8 cellular contexts compared by ENCODE assay signal in genomic region chr3:58683001-58683845, GRCh38. TPM values are rescaled to one million over a fixed set of nuclear protein-coding genes. Genes with fewer than 3 reads are reported as not detected.
DNase-seq lines count a peak whose midpoint lies in the region; ATAC-seq and TF ChIP-seq lines count a peak whose summit lies in the region.

No MANE protein-coding gene starts in this region.

- ATAC-seq in GM21367 (IDR thresholded peaks at IDR 0.05; ENCODE audit: unreplicated experiment) (peak; percentile 49), left lobe of liver (no peak), GM21528 (IDR thresholded peaks at IDR 0.05; ENCODE audit: low FRiP score, unreplicated experiment) (no peak)

- no peak for TF ChIP-seq CTCF in fibroblast of mammary gland (conservative IDR thresholded peaks at IDR 0.05; ENCODE audit: control insufficient read depth, insufficient read depth, low read depth, low read length)

- H3K4me3 ChIP-seq in fibroblast of mammary gland (ENCODE audit: control insufficient read depth, low read depth, low read length): no peak overlapping the region

- peak; percentile 23 for DNase-seq in DMS 273 treated with DMSO at 0.1 percent for 48 hours (lab: John Stamatoyannopoulos, UW)
- DNase-seq in Kasumi-1 (lab: John Stamatoyannopoulos, UW): peak; percentile 36 to 46
- peak; percentile 48 for DNase-seq in fibroblast of mammary gland (ENCODE audit: low read depth)
- no peak for DNase-seq in NAMALWA (ENCODE audit: low spot score)
- no peak for DNase-seq in NCI-H187 treated with DMSO at 0.1 percent for 48 hours (lab: John Stamatoyannopoulos, UW)
- DNase-seq in left lobe of liver (ENCODE audit: low spot score): no peak

RNA-seq across cellular contexts. Expression of gene FAM3D, which starts 16.6 kb away (rescaled TPM):
- 0.13 TPM for total RNA-seq in left lobe of liver

Comparison
In these comparisons a context has a peak if more than half of its experiments do, and no peak if none do; other contexts are left out.
1. DNase-seq: peak in DMS 273 treated with DMSO at 0.1 percent for 48 hours (single experiment), Kasumi-1 (2 of 2) and fibroblast of mammary gland (single experiment); none in NAMALWA (single experiment), NCI-H187 treated with DMSO at 0.1 percent for 48 hours (single experiment) and left lobe of liver (single experiment).